Comparison of ENCODE assay signal across 8 cellular contexts in the genomic region with DNA sequence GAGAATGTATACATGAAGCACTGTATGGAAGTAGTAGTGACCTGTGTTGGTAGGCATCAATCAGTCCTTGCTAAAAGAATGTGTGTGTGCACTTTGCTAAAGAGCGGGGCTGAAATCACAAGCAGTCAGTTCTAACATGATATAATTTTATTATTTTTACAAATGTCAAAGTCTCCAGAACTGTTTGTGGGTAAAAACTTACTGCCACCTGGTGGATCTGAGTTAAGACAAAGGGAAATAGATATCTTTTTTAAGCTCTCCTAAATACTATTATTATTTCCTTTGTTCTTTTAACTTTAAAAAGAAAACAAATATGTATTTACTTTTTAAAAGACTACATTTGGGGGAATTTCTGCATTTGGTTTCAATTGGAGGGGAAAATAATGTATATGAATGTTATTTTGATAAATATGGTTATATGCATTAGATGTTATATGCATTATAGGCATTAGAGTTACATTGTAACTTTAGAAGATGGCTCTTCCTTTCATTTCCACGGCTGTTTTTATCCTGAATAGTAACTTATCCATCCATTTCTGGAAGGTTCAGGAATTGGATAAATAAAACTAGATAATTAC. TPM values are rescaled to one million over a fixed set of nuclear protein-coding genes. Genes with fewer than 3 reads are reported as not detected.
DNase-seq lines count a peak whose midpoint lies in the region; ATAC-seq and TF ChIP-seq lines count a peak whose summit lies in the region.

No MANE protein-coding gene starts in this region.

- peaks cover 7% of the 10 kb centered on the region for H3K4me1 Mint-ChIP-seq in CD8-positive, alpha-beta T cell (ENCODE audit: low read depth)
- no peaks in the 10 kb centered on the region for H3K4me1 Mint-ChIP-seq in central memory CD8-positive, alpha-beta T cell
- H3K4me1 Mint-ChIP-seq in naive thymus-derived CD8-positive, alpha-beta T cell, result peaks cover 0 to 5% (median 4%) of the 10 kb centered on the region in 4 donors

- no peaks in the 10 kb centered on the region for H3K4me1 ChIP-seq in CD8-positive, alpha-beta T cell (ENCODE audit: insufficient read depth, low read length)
- peaks cover 9% of the 10 kb centered on the region for H3K4me1 ChIP-seq in Karpas-422 (ENCODE audit: low read length)

- no peak overlapping the region for H3K27ac ChIP-seq in CD8-positive, alpha-beta T cell (ENCODE audit: low read depth, low read length)
- no peak overlapping the region for H3K27ac ChIP-seq in Karpas-422 (ENCODE audit: low read length)

- no peaks in the 10 kb centered on the region for H3K79me2 ChIP-seq in Karpas-422 (ENCODE audit: low read length)

- POLR2A ChIA-PET in CD8-positive, alpha-beta T cell (lab: Charles Lee), result no interaction called here
- POLR2A ChIA-PET in naive thymus-derived CD8-positive, alpha-beta T cell (lab: Charles Lee), result no interaction called here

- H3K9me3 Mint-ChIP-seq in CD8-positive, alpha-beta T cell, result no peaks in the 10 kb centered on the region
- no peaks in the 10 kb centered on the region for H3K9me3 Mint-ChIP-seq in central memory CD8-positive, alpha-beta T cell
- no peaks in the 10 kb centered on the region for H3K9me3 Mint-ChIP-seq in naive thymus-derived CD8-positive, alpha-beta T cell

- H3K27ac Mint-ChIP-seq in CD8-positive, alpha-beta T cell, result no peak overlapping the region
- no peak overlapping the region for H3K27ac Mint-ChIP-seq in central memory CD8-positive, alpha-beta T cell (ENCODE audit: low read depth)
- no peak overlapping the region for H3K27ac Mint-ChIP-seq in naive thymus-derived CD8-positive, alpha-beta T cell

- peaks cover 24% of the 10 kb centered on the region for H3K27me3 Mint-ChIP-seq in CD8-positive, alpha-beta T cell (ENCODE audit: low read depth)
- peaks cover 36% of the 10 kb centered on the region for H3K27me3 Mint-ChIP-seq in central memory CD8-positive, alpha-beta T cell
- H3K27me3 Mint-ChIP-seq in naive thymus-derived CD8-positive, alpha-beta T cell, result peaks cover 0 to 14% (median 7%) of the 10 kb centered on the region in 5 donors

- H4K20me1 ChIP-seq in Karpas-422 (ENCODE audit: insufficient read depth, low read depth, low read length), result no peaks in the 10 kb centered on the region

- H3K9me3 ChIP-seq in CD8-positive, alpha-beta T cell (ENCODE audit: low read length), result no peaks in the 10 kb centered on the region
- no peaks in the 10 kb centered on the region for H3K9me3 ChIP-seq in Karpas-422 (ENCODE audit: low read length)

- H3K9ac ChIP-seq in Karpas-422 (ENCODE audit: low read length), result no peak overlapping the region

- ATAC-seq in CD8-positive, alpha-beta T cell, result peak; percentile 60
- ATAC-seq in central memory CD8-positive, alpha-beta T cell (replicated peaks; ENCODE audit: extremely low read depth, poor library complexity, severe bottlenecking), result peak; percentile 28
- ATAC-seq in naive thymus-derived CD8-positive, alpha-beta T cell, result peak; percentile 40 to 52
- ATAC-seq in HG03108 (IDR thresholded peaks at IDR 0.05; ENCODE audit: unreplicated experiment), result no peak
- ATAC-seq in HG03565 (IDR thresholded peaks at IDR 0.05; ENCODE audit: unreplicated experiment), result no peak

- no peaks in the 10 kb centered on the region for H3K9me2 ChIP-seq in Karpas-422 (replicated peaks; ENCODE audit: insufficient read depth, low read length)

- CTCF ChIA-PET in CD8-positive, alpha-beta T cell (lab: Charles Lee), result interaction anchor here (0.6 to 3.5 kb wide), 14 partner anchors 11 to 370 kb away, joined by 3 to 18 read pairs (median 4); partner anchors contain the start of genes SRD5A3 and TMEM165

- no peak overlapping the region for H3K4me3 Mint-ChIP-seq in CD8-positive, alpha-beta T cell
- no peak overlapping the region for H3K4me3 Mint-ChIP-seq in central memory CD8-positive, alpha-beta T cell
- H3K4me3 Mint-ChIP-seq in naive thymus-derived CD8-positive, alpha-beta T cell, result no peak overlapping the region

- H3K36me3 Mint-ChIP-seq in CD8-positive, alpha-beta T cell, result no peaks in the 10 kb centered on the region
- peaks cover 1% of the 10 kb centered on the region for H3K36me3 Mint-ChIP-seq in central memory CD8-positive, alpha-beta T cell (ENCODE audit: insufficient read depth)
- no peaks in the 10 kb centered on the region for H3K36me3 Mint-ChIP-seq in naive thymus-derived CD8-positive, alpha-beta T cell

- no peak overlapping the region for H2AFZ ChIP-seq in Karpas-422 (ENCODE audit: low read length)

- no peaks in the 10 kb centered on the region for H3K36me3 ChIP-seq in CD8-positive, alpha-beta T cell (ENCODE audit: insufficient read depth, low read length)
- no peaks in the 10 kb centered on the region for H3K36me3 ChIP-seq in Karpas-422 (ENCODE audit: insufficient read depth, low read length)

- H3K4me2 ChIP-seq in Karpas-422 (ENCODE audit: low read depth, low read length, poor library complexity, severe bottlenecking), result peak overlapping the region; percentile 11

- no peak overlapping the region for H3K4me3 ChIP-seq in CD8-positive, alpha-beta T cell (ENCODE audit: low read depth, low read length)
- H3K4me3 ChIP-seq in Karpas-422 (ENCODE audit: low read length), result no peak overlapping the region

- no peak for DNase-seq in CD8-positive, alpha-beta T cell
- DNase-seq in Karpas-422 (peak; percentile 66), NCI-H1048 (lab: John Stamatoyannopoulos, UW) (no peak), UCSD-AML1 (lab: John Stamatoyannopoulos, UW; ENCODE audit: unreplicated experiment) (no peak)
- no peak for DNase-seq in central memory CD8-positive, alpha-beta T cell (ENCODE audit: low spot score in 2 of 2)
- peak in 4 of 10 donors; percentile 7 to 54 (median 44) for DNase-seq in naive thymus-derived CD8-positive, alpha-beta T cell

- no peaks in the 10 kb centered on the region for H3K27me3 ChIP-seq in CD8-positive, alpha-beta T cell (ENCODE audit: insufficient read depth, low read length)
- no peaks in the 10 kb centered on the region for H3K27me3 ChIP-seq in Karpas-422 (ENCODE audit: low read length)

- TF ChIP-seq CTCF in CD8-positive, alpha-beta T cell (IDR thresholded peaks at IDR 0.05), result peak; percentile 67

- intact Hi-C loops in CD8-positive, alpha-beta T cell (cut with DNase I, micrococcal nuclease), result loop anchor here (1.0 to 10.0 kb wide), 8 partner anchors 109 to 1350 kb away; partner anchors contain the start of genes SRD5A3 (in 2 of the 2), AASDH (in 1 of the 2) and REST (in 1 of the 2)

RNA-seq across cellular contexts. Expression of gene CLOCK, which starts 7.8 kb away (rescaled TPM):
- total RNA-seq in CD8-positive, alpha-beta T cell, result 1 to 10 TPM; 3.7 to 4.3 TPM
- 1.4 and 2.3 TPM in 2 replicates for total RNA-seq in Karpas-422 (2014; rRNA removed; shearing (Covaris generic); ENCODE audit: low replicate concordance)
- total RNA-seq in naive thymus-derived CD8-positive, alpha-beta T cell, result 10 to 100 TPM; 10.9 to 12.6 TPM
- polyA plus RNA-seq in naive thymus-derived CD8-positive, alpha-beta T cell, result 1 to 10 TPM; 4.8 to 5.2 (median 5.1) TPM

RNA-seq across cellular contexts. Expression of gene PDCL2, which starts 37.5 kb away (rescaled TPM):
- total RNA-seq in CD8-positive, alpha-beta T cell, result not detected
- not detected in 2 replicates for total RNA-seq in Karpas-422 (2014; rRNA removed; shearing (Covaris generic); ENCODE audit: low replicate concordance)
- not detected for total RNA-seq in naive thymus-derived CD8-positive, alpha-beta T cell
- polyA plus RNA-seq in naive thymus-derived CD8-positive, alpha-beta T cell, result not detected

Comparison
In these comparisons a context has a peak if more than half of its experiments do, and no peak if none do; other contexts are left out.
1. ATAC-seq: peak in CD8-positive, alpha-beta T cell (single experiment), central memory CD8-positive, alpha-beta T cell (single experiment) and naive thymus-derived CD8-positive, alpha-beta T cell (2 of 2); none in HG03108 (single experiment) and HG03565 (single experiment).